6 cellular contexts compared by ENCODE assay signal in genomic region chr14:19638042-19638322, GRCh38.
DNase-seq lines count a peak whose midpoint lies in the region; ATAC-seq and TF ChIP-seq lines count a peak whose summit lies in the region.
"Not testable (repeated sequence)": the region's sequence is repeated elsewhere in the genome, so short reads cannot be mapped to it uniquely, and the experiment has no call there.

No MANE protein-coding gene starts in this region.

- no CpG with 5 or more reads among the region's 7 CpGs for WGBS in upper lobe of left lung, 2 donors

- intact Hi-C loops in Panc1 (cut with micrococcal nuclease; ENCODE audit: unreplicated experiment); lower lobe of right lung (cut with DNase I): not testable (repeated sequence)

- H3K4me3 ChIP-seq in Panc1 (ENCODE audit: low read depth in 2 of 2, low read length in 2 of 2); lower lobe of right lung; upper lobe of left lung: not testable (repeated sequence)

- TF ChIP-seq POLR2A in upper lobe of left lung (IDR thresholded peaks at IDR 0.05): not testable (repeated sequence)

- H3K27me3 ChIP-seq in Panc1 (ENCODE audit: control insufficient read depth, insufficient read depth, low read length); lower lobe of right lung (ENCODE audit: low read depth); upper lobe of left lung: not testable (repeated sequence)

- H3K9me3 ChIP-seq in Panc1 (ENCODE audit: control insufficient read depth, insufficient read depth, low read depth, low read length); lower lobe of right lung; upper lobe of left lung: not testable (repeated sequence)

- DNase-seq in Panc1 (ENCODE audit: low read depth, low spot score); central memory CD8-positive, alpha-beta T cell (ENCODE audit: low spot score in 2 of 2); lower lobe of right lung; stimulated activated effector memory CD8-positive, alpha-beta T cell treated with anti-CD3 and anti-CD28 coated beads, Interleukin-12 subunit alpha, Interleukin-12 subunit beta, amount 100 ng/mL, for 72 hours (ENCODE audit: low spot score in 2 of 2); upper lobe of left lung: not testable (repeated sequence)

- POLR2A ChIA-PET in Panc1 (lab: Charles Lee): not testable (repeated sequence)

- not testable (repeated sequence) for TF ChIP-seq EP300 in upper lobe of left lung (IDR thresholded peaks at IDR 0.05)

- H3K27me3 Mint-ChIP-seq in central memory CD8-positive, alpha-beta T cell: not testable (repeated sequence)

- H3K36me3 ChIP-seq in Panc1 (ENCODE audit: control insufficient read depth, insufficient read depth, low read length); lower lobe of right lung; upper lobe of left lung: not testable (repeated sequence)

- CTCF ChIA-PET in Panc1 (lab: Charles Lee): not testable (repeated sequence)

- not testable (repeated sequence) for H3K9me3 Mint-ChIP-seq in central memory CD8-positive, alpha-beta T cell; stimulated activated effector memory CD8-positive, alpha-beta T cell treated with anti-CD3 and anti-CD28 coated beads, Interleukin-12 subunit alpha, Interleukin-12 subunit beta, amount 100 ng/mL, for 72 hours

- not testable (repeated sequence) for H3K27ac Mint-ChIP-seq in central memory CD8-positive, alpha-beta T cell (ENCODE audit: low read depth); stimulated activated effector memory CD8-positive, alpha-beta T cell treated with anti-CD3 and anti-CD28 coated beads, Interleukin-12 subunit alpha, Interleukin-12 subunit beta, amount 100 ng/mL, for 72 hours

- peak; percentile 81 for ATAC-seq in Panc1
- peak; percentile 38; the same call in 1 of the 3 replicates for ATAC-seq in SK-N-SH treated with all-trans-retinoic acid at 6 μM for 48 hours
- ATAC-seq in central memory CD8-positive, alpha-beta T cell (replicated peaks; ENCODE audit: extremely low read depth, poor library complexity, severe bottlenecking): peak; percentile 12
- ATAC-seq in lower lobe of right lung: peak; percentile 28 to 54
- ATAC-seq in stimulated activated effector memory CD8-positive, alpha-beta T cell treated with anti-CD3 and anti-CD28 coated beads, Interleukin-12 subunit alpha, Interleukin-12 subunit beta, amount 100 ng/mL, for 72 hours: peak; percentile 11
- peak; percentile 38 to 76 for ATAC-seq in upper lobe of left lung (ENCODE audit: low FRiP score in 2 of 2)

- not testable (repeated sequence) for H3K4me3 Mint-ChIP-seq in central memory CD8-positive, alpha-beta T cell; stimulated activated effector memory CD8-positive, alpha-beta T cell treated with anti-CD3 and anti-CD28 coated beads, Interleukin-12 subunit alpha, Interleukin-12 subunit beta, amount 100 ng/mL, for 72 hours

- not testable (repeated sequence) for H3K4me1 ChIP-seq in Panc1 (ENCODE audit: control insufficient read depth, insufficient read depth, low read length); lower lobe of right lung; upper lobe of left lung

- TF ChIP-seq CTCF in Panc1 (IDR thresholded peaks at IDR 0.05); lower lobe of right lung (IDR thresholded peaks at IDR 0.05); upper lobe of left lung (IDR thresholded peaks at IDR 0.05): not testable (repeated sequence)

- BruUV-seq in Panc1 (replicated peaks; lab: Mats Ljungman, UMichigan): not testable (repeated sequence)

- H3K4me1 Mint-ChIP-seq in central memory CD8-positive, alpha-beta T cell; stimulated activated effector memory CD8-positive, alpha-beta T cell treated with anti-CD3 and anti-CD28 coated beads, Interleukin-12 subunit alpha, Interleukin-12 subunit beta, amount 100 ng/mL, for 72 hours: not testable (repeated sequence)

- not testable (repeated sequence) for H3K27ac ChIP-seq in Panc1 (ENCODE audit: low read length); lower lobe of right lung; upper lobe of left lung

- H3K36me3 Mint-ChIP-seq in central memory CD8-positive, alpha-beta T cell (ENCODE audit: insufficient read depth); stimulated activated effector memory CD8-positive, alpha-beta T cell treated with anti-CD3 and anti-CD28 coated beads, Interleukin-12 subunit alpha, Interleukin-12 subunit beta, amount 100 ng/mL, for 72 hours: not testable (repeated sequence)

- in situ Hi-C loops in Panc1 (cut with HindIII; ENCODE audit: low pct_unique_long_range_greater_than_20kb, low sequenced_read_pairs): not testable (repeated sequence)

Comparison
In these comparisons a context has a peak if more than half of its experiments do, and no peak if none do; other contexts are left out.
1. ATAC-seq: peak in every context shown above with its lines; median percentile 81 in Panc1; 57 in upper lobe of left lung; 41 in lower lobe of right lung; 38 in SK-N-SH treated with all-trans-retinoic acid at 6 μM for 48 hours; 12 in central memory CD8-positive, alpha-beta T cell; 11 in stimulated activated effector memory CD8-positive, alpha-beta T cell treated with anti-CD3 and anti-CD28 coated beads, Interleukin-12 subunit alpha, Interleukin-12 subunit beta, amount 100 ng/mL, for 72 hours.